Comparison of ENCODE assay signal across 9 cellular contexts in genomic region chr11:65565624-65566453, GRCh38. TPM values are rescaled to one million over a fixed set of nuclear protein-coding genes. Genes with fewer than 3 reads are reported as not detected.
DNase-seq lines count a peak whose midpoint lies in the region; ATAC-seq and TF ChIP-seq lines count a peak whose summit lies in the region.
"Had no signal": no experiment of that assay in that cellular context is flagged by ENCODE, and none has a peak within 500 bp of the region (broad histone marks: within the 10 kb centered on the region; RNA-seq: fewer than 3 reads in every experiment).

No MANE protein-coding gene starts in this region.

- H3K4me3 Mint-ChIP-seq in activated CD4-positive, alpha-beta memory T cell treated with anti-CD3 and anti-CD28 coated beads for 36 hours: peak overlapping the region; percentile 56

- TF ChIP-seq POLR2A in esophagus squamous epithelium (IDR thresholded peaks at IDR 0.05): no peak

- H3K4me1 ChIP-seq in esophagus squamous epithelium (peaks cover 20 to 57% (median 23%) of the 10 kb centered on the region in 3 donors), tibial artery (peaks cover 3 to 43% (median 29%) of the 10 kb centered on the region in 4 donors)

- TF ChIP-seq CTCF in esophagus squamous epithelium (IDR thresholded peaks at IDR 0.05): no peak
- TF ChIP-seq CTCF in tibial artery (IDR thresholded peaks at IDR 0.05): no peak

- CTCF ChIA-PET in activated CD4-positive, alpha-beta memory T cell treated with anti-CD3 and anti-CD28 coated beads for 36 hours (lab: Charles Lee): interaction anchor here (0.5 to 7.7 kb wide), 10 partner anchors 11 to 377 kb away, joined by 3 to 50 read pairs (median 5); partner anchors contain the start of gene SCYL1

- H3K36me3 ChIP-seq in esophagus squamous epithelium: peaks cover 0 to 24% (median 0%) of the 10 kb centered on the region in 3 donors
- peaks cover 0 to 9% (median 0%) of the 10 kb centered on the region in 3 donors for H3K36me3 ChIP-seq in tibial artery

- 62 to 78% methylated on average over 7 of the region's 7 CpGs for WGBS in esophagus squamous epithelium, 2 donors

- H3K36me3 Mint-ChIP-seq in activated CD4-positive, alpha-beta memory T cell treated with anti-CD3 and anti-CD28 coated beads for 36 hours: peaks cover 11% of the 10 kb centered on the region

- DNase-seq in activated CD8-positive, alpha-beta memory T cell treated with anti-CD3 and anti-CD28 coated beads, Interleukin-2, amount 50 U/mL, for 4 hours: peak; percentile 42
- no peak for DNase-seq in activated CD8-positive, alpha-beta memory T cell treated with anti-CD3 and anti-CD28 coated beads, Interleukin-2, amount 50 U/mL, for 48 hours
- peak; percentile 66 for DNase-seq in activated CD4-positive, alpha-beta memory T cell treated with anti-CD3 and anti-CD28 coated beads for 36 hours
- no peak for DNase-seq in esophagus squamous epithelium (lab: John Stamatoyannopoulos, UW)
- DNase-seq in tibial artery: no peak
- DNase-seq: right cardiac atrium had no signal

- POLR2A ChIA-PET in activated CD4-positive, alpha-beta memory T cell treated with anti-CD3 and anti-CD28 coated beads for 36 hours (lab: Charles Lee): interaction anchor here (0.6 to 2.5 kb wide), 8 partner anchors 9 to 232 kb away, joined by 3 to 13 read pairs (median 4); partner anchors contain the start of genes DPF2 and PCNX3

- H3K4me1 Mint-ChIP-seq in activated CD4-positive, alpha-beta memory T cell treated with anti-CD3 and anti-CD28 coated beads for 36 hours (ENCODE audit: low read depth): peaks cover 47% of the 10 kb centered on the region

- H3K27me3 ChIP-seq in esophagus squamous epithelium (no peaks in the 10 kb centered on the region), tibial artery (no peaks in the 10 kb centered on the region)

- peak overlapping the region; percentile 98 for H3K27ac Mint-ChIP-seq in activated CD4-positive, alpha-beta memory T cell treated with anti-CD3 and anti-CD28 coated beads for 36 hours

- H3K27me3 Mint-ChIP-seq in activated CD4-positive, alpha-beta memory T cell treated with anti-CD3 and anti-CD28 coated beads for 36 hours: no peaks in the 10 kb centered on the region

- peak overlapping the region; percentile 21 to 45 (median 38) for H3K27ac ChIP-seq in esophagus squamous epithelium
- peak overlapping the region; percentile 5 to 36 for H3K27ac ChIP-seq in tibial artery

- H3K9me3 ChIP-seq in esophagus squamous epithelium (no peaks in the 10 kb centered on the region), tibial artery (no peaks in the 10 kb centered on the region)

- intact Hi-C loops in activated CD4-positive, alpha-beta memory T cell treated with anti-CD3 and anti-CD28 coated beads for 36 hours (cut with micrococcal nuclease): loop anchor here (1.0 kb wide), 1 partner anchor 8 kb away; the partner anchor contains the start of gene LTBP3
- intact Hi-C loops in esophagus squamous epithelium (cut with DNase I) (no loop called here), tibial artery (cut with DNase I; ENCODE audit: low total_unique reads) (no loop called here)

- no peaks in the 10 kb centered on the region for H3K9me3 Mint-ChIP-seq in activated CD4-positive, alpha-beta memory T cell treated with anti-CD3 and anti-CD28 coated beads for 36 hours

- ATAC-seq in GM21529 (IDR thresholded peaks at IDR 0.05; ENCODE audit: unreplicated experiment) (no peak), HG02642 (IDR thresholded peaks at IDR 0.05; ENCODE audit: poor library complexity, unreplicated experiment) (no peak), HG02840 (IDR thresholded peaks at IDR 0.05; ENCODE audit: low FRiP score, unreplicated experiment) (no peak)
- ATAC-seq: right cardiac atrium had no signal

- H3K4me3 ChIP-seq in esophagus squamous epithelium: no peak overlapping the region
- no peak overlapping the region for H3K4me3 ChIP-seq in tibial artery

RNA-seq across cellular contexts. Expression of gene ZNRD2, which starts 4.4 kb away (rescaled TPM):
- total RNA-seq in activated CD4-positive, alpha-beta memory T cell treated with anti-CD3 and anti-CD28 coated beads for 36 hours: 10 to 100 TPM; 48.1 to 51.1 TPM
- 10 to 100 TPM; 33.2 to 48.0 (median 40.0) TPM for total RNA-seq in esophagus squamous epithelium

RNA-seq across cellular contexts. Expression of gene FAM89B, which starts 6.5 kb away (rescaled TPM):
- total RNA-seq in activated CD4-positive, alpha-beta memory T cell treated with anti-CD3 and anti-CD28 coated beads for 36 hours: 10 to 100 TPM; 25.3 to 28.3 TPM
- total RNA-seq in esophagus squamous epithelium: 10 to 100 TPM; 12.0 to 44.1 (median 23.9) TPM

RNA-seq across cellular contexts. Expression of gene LTBP3, which starts 7.7 kb away (rescaled TPM):
- 10 to 100 TPM; 60.7 to 63.3 TPM for total RNA-seq in activated CD4-positive, alpha-beta memory T cell treated with anti-CD3 and anti-CD28 coated beads for 36 hours
- 10 to 100 TPM; 28.1 to 87.5 (median 54.0) TPM for total RNA-seq in esophagus squamous epithelium

RNA-seq across cellular contexts. Expression of gene EHBP1L1, which starts 10.0 kb away (rescaled TPM):
- total RNA-seq in activated CD4-positive, alpha-beta memory T cell treated with anti-CD3 and anti-CD28 coated beads for 36 hours: 100 to 1,000 TPM; 137 to 141 TPM
- total RNA-seq in esophagus squamous epithelium: 100 to 1,000 TPM in 1 of 4 donors, 10 to 100 TPM in 3; 46.5 to 101 (median 87.4) TPM

RNA-seq across cellular contexts. Expression of gene KCNK7, which starts 29.8 kb away (rescaled TPM):
- under 1 TPM; 0.29 to 0.31 TPM for total RNA-seq in activated CD4-positive, alpha-beta memory T cell treated with anti-CD3 and anti-CD28 coated beads for 36 hours
- total RNA-seq in esophagus squamous epithelium: 10 to 100 TPM in 3 of 4 donors, 1 to 10 TPM in 1; 5.5 to 22.5 (median 15.2) TPM

Comparison
In these comparisons a context has a peak if more than half of its experiments do, and no peak if none do; other contexts are left out.
1. DNase-seq: peak in activated CD8-positive, alpha-beta memory T cell treated with anti-CD3 and anti-CD28 coated beads, Interleukin-2, amount 50 U/mL, for 4 hours (single experiment) and activated CD4-positive, alpha-beta memory T cell treated with anti-CD3 and anti-CD28 coated beads for 36 hours (single experiment); none in activated CD8-positive, alpha-beta memory T cell treated with anti-CD3 and anti-CD28 coated beads, Interleukin-2, amount 50 U/mL, for 48 hours (single experiment), esophagus squamous epithelium (single experiment) and tibial artery (0 of 2).